ENCODE assay signal across 24 cellular contexts in the genomic region with DNA sequence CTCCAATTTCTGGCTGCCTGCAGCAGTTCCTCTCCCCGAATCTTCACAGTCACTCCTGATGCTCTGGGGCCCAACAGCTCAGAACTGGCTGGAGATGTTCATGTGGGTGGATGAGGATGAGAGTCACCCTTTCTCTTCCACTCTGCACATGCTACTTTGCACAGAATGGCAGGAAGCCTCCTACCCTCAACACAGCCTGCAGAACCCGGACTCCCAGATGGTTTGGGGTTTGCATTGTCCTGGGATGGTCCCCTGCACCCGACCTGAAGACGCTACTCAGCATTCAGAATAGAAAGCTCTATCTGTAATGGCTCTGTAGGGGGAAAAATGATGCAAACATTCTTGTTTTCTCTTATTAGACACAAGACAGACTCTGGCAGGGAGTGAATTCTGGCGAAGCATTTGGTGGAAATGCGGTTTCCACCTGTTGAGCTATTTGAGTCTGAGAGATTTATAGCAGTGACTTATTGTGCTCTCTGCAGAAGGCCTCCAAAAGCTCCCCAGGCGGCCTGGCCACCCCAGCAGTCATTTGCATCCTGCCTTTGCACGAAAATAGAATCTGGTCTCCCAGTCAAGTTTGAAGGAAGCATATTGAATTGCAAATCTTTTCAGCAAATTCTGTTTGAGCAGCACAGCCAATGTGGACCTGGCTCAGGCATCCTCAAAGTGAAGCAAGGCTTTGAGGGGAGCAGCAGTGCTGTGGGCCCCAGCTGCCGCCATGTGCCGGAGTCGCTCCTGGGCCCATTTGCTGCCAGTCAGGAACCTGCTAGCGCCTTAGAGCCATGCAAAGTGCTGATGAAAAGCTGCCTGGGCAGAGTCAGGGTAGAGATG.
DNase-seq lines count a peak whose midpoint lies in the region; ATAC-seq, FAIRE-seq and TF ChIP-seq lines count a peak whose summit lies in the region.
"Had no signal": no experiment of that assay in that cellular context is flagged by ENCODE, and none has a peak within 500 bp of the region (broad histone marks: within the 10 kb centered on the region; RNA-seq: fewer than 3 reads in every experiment).

No MANE protein-coding gene starts in this region.

- no peak overlapping the region for H3K14ac ChIP-seq in neuronal stem cell (ENCODE audit: low read length)

- in situ Hi-C loops in HepG2 (cut with HindIII; ENCODE audit: extremely low pct_ligation_motif_present, low pct_unique_long_range_greater_than_20kb) = no loop called here

- TF ChIP-seq CTCF in stomach (IDR thresholded peaks at IDR 0.05) = no peak
- TF ChIP-seq CTCF in HepG2 (CRISPR knock-in tag; IDR thresholded peaks at IDR 0.05) = no peak

- no peak overlapping the region for H4K91ac ChIP-seq in neuronal stem cell (ENCODE audit: low read depth, low read length, poor library complexity)

- peaks cover 0 to 32% (median 16%) of the 10 kb centered on the region in 11 experiments; a peak in 18 of 22 replicates for H3K27me3 ChIP-seq in BLaER1 treated with 17β-estradiol and CSF1 and Interleukin-3, amounts not matched to agents 10 nM and 100 nM
- H3K27me3 ChIP-seq in HUES64 (ENCODE audit: insufficient read depth, low read length) (no peaks in the 10 kb centered on the region), neuronal stem cell (ENCODE audit: control insufficient read depth in 3 of 3, insufficient read depth in 3 of 3, low read depth in 1 of 3, low read length in 3 of 3) (no peaks in the 10 kb centered on the region), stomach (peaks cover 0 to 34% (median 0%) of the 10 kb centered on the region in 3 donors), HepG2 (ENCODE audit: control insufficient read depth in 1 of 2, insufficient read depth in 2 of 2, low read length in 2 of 2) (peaks cover 1 to 17% of the 10 kb centered on the region in 2 experiments; a peak in 2 of 5 replicates)
- H3K27me3 ChIP-seq: adrenal gland, ovary, Peyer's patch had no signal

- H2BK5ac ChIP-seq in neuronal stem cell (ENCODE audit: low read length) = no peak overlapping the region

- no peak for FAIRE-seq in HepG2 (lab: Jason Lieb, UNC)
- FAIRE-seq in H54 (lab: Jason Lieb, UNC) = no peak

- H3K4ac ChIP-seq in neuronal stem cell (ENCODE audit: low read length) = no peak overlapping the region

- peak; percentile 14 to 21 for DNase-seq in hippocampal formation (lab: John Stamatoyannopoulos, UW)
- no peak for DNase-seq in neuronal stem cell (ENCODE audit: low spot score)
- DNase-seq in stomach = no peak
- no peak for DNase-seq in HepG2 (ENCODE audit: low spot score)
- DNase-seq in H54 (ENCODE audit: insufficient read length, low spot score) = no peak
- DNase-seq: activated CD4-positive, CD25-positive, alpha-beta regulatory T cell treated with anti-CD3 and anti-CD28 coated beads, Interleukin-2, amount 50 U/mL, for 72 hours; activated gamma-delta T cell; central memory CD4-positive, alpha-beta T cell; COR-L47; EL; HCEC 1CT; heart right ventricle; KBM-7; NCI-H1048; NCI-H2171 treated with DMSO at 0.1 percent for 48 hours; ovary; SK-N-SH; T1000 had no signal

- H2AK5ac ChIP-seq in neuronal stem cell (ENCODE audit: low read depth, low read length) = no peak overlapping the region

- no peak overlapping the region for H2BK15ac ChIP-seq in neuronal stem cell (ENCODE audit: low read length)

- H3K79me2 ChIP-seq in HepG2 (ENCODE audit: insufficient read depth, low read length) = no peaks in the 10 kb centered on the region

- H3K23ac ChIP-seq in neuronal stem cell (ENCODE audit: low read depth, low read length, poor library complexity) = no peak overlapping the region

- no peak for TF ChIP-seq RAD21 in HepG2 (CRISPR knock-in tag; IDR thresholded peaks at IDR 0.05)

- CTCF ChIA-PET in HepG2 (lab: Yijun Ruan, JAX; ENCODE audit: low intra/inter-chr PET ratio, low total read pairs) = no interaction called here

- H3K4me2 ChIP-seq in BLaER1 treated with 17β-estradiol and CSF1 and Interleukin-3, amounts not matched to agents 10 nM and 100 nM = peak overlapping the region; percentile 44 to 78 (median 61); a peak in 21 of 22 replicates
- H3K4me2 ChIP-seq in neuronal stem cell (ENCODE audit: insufficient read depth, low read length, poor library complexity, severe bottlenecking) = no peak overlapping the region
- no peak overlapping the region for H3K4me2 ChIP-seq in HepG2 (ENCODE audit: low read depth, low read length)
- H3K4me2 ChIP-seq: SK-N-SH had no signal

- H2AFZ ChIP-seq in neuronal stem cell (ENCODE audit: low read length) = peak overlapping the region; percentile 18
- no peak overlapping the region for H2AFZ ChIP-seq in HepG2 (ENCODE audit: low read length)

- H3K9ac ChIP-seq in BLaER1 treated with 17β-estradiol and CSF1 and Interleukin-3, amounts not matched to agents 10 nM and 100 nM = no peak overlapping the region
- no peak overlapping the region for H3K9ac ChIP-seq in HUES64 (ENCODE audit: low read depth, low read length)
- H3K9ac ChIP-seq in neuronal stem cell (ENCODE audit: low read depth, low read length, poor library complexity) = no peak overlapping the region
- H3K9ac ChIP-seq in HepG2 (ENCODE audit: insufficient read depth, low read depth, low read length) = no peak overlapping the region
- H3K9ac ChIP-seq: SK-N-SH had no signal

- H4K8ac ChIP-seq in neuronal stem cell (ENCODE audit: low read depth, low read length) = no peak overlapping the region

- no TSS peak for BruUV-seq in HepG2 (replicated peaks; lab: Mats Ljungman, UMichigan)

- H2BK120ac ChIP-seq in neuronal stem cell (ENCODE audit: low read depth, low read length) = no peak overlapping the region

- H2BK12ac ChIP-seq in neuronal stem cell (ENCODE audit: low read length) = no peak overlapping the region

- no peak overlapping the region for H3K27ac ChIP-seq in BLaER1 treated with 17β-estradiol and CSF1 and Interleukin-3, amounts not matched to agents 10 nM and 100 nM
- H3K27ac ChIP-seq in HUES64 (ENCODE audit: low read depth, low read length) = peak overlapping the region; percentile 86; the same call in 1 of the 2 replicates
- H3K27ac ChIP-seq in neuronal stem cell (replicated peaks; ENCODE audit: low read length) = no peak overlapping the region
- H3K27ac ChIP-seq in stomach = no peak overlapping the region
- H3K27ac ChIP-seq in HepG2 (ENCODE audit: extremely low read length, insufficient read depth, low read length) = no peak overlapping the region
- H3K27ac ChIP-seq: adrenal gland, heart right ventricle, HL-60, ovary, Peyer's patch had no signal

- intact Hi-C loops in stomach (cut with DNase I; ENCODE audit: low total_unique reads) (no loop called here), HepG2 (cut with micrococcal nuclease; ENCODE audit: unreplicated experiment) (no loop called here)

- no peak for TF ChIP-seq EP300 in stomach (IDR thresholded peaks at IDR 0.05)
- TF ChIP-seq EP300 in HepG2 (IDR thresholded peaks at IDR 0.05; ENCODE audit: low read depth in 2 of 2, low read length in 2 of 2) = no peak
- no peak for TF ChIP-seq EP300 in HepG2 (CRISPR knock-in tag; IDR thresholded peaks at IDR 0.05; ENCODE audit: borderline replicate concordance)

- no peaks in the 10 kb centered on the region for H3K79me1 ChIP-seq in neuronal stem cell (ENCODE audit: low read depth, low read length)

- peak overlapping the region; percentile 11 for H3K18ac ChIP-seq in neuronal stem cell (ENCODE audit: low read length)

- H3K4me1 ChIP-seq in BLaER1 treated with 17β-estradiol and CSF1 and Interleukin-3, amounts not matched to agents 10 nM and 100 nM = peaks cover 36 to 57% (median 47%) of the 10 kb centered on the region in 10 experiments
- H3K4me1 ChIP-seq in HUES64 (ENCODE audit: insufficient read depth, low read length) (peaks cover 27% of the 10 kb centered on the region), neuronal stem cell (ENCODE audit: control insufficient read depth in 2 of 2, insufficient read depth in 1 of 2, low read depth in 1 of 2, low read length in 2 of 2) (peaks cover 3 to 4% of the 10 kb centered on the region in 2 donors), stomach (no peaks in the 10 kb centered on the region), HepG2 (ENCODE audit: insufficient read depth, low read length) (no peaks in the 10 kb centered on the region)
- H3K4me1 ChIP-seq: adrenal gland, heart right ventricle, Peyer's patch had no signal

- WGBS in HUES64 = 31% methylated on average over 12 of the region's 12 CpGs
- no CpG with 5 or more reads among the region's 12 CpGs for WGBS in neuronal stem cell (ENCODE audit: extremely low coverage in 2 of 2, insufficient read length in 2 of 2, insufficient replicate concordance in 1 of 2), 2 donors
- WGBS in stomach, 5 donors = 50 to 62% (median 60%) methylated on average over 12 of the region's 12 CpGs
- 0% methylated on average over 5 of the region's 12 CpGs for WGBS in HepG2 (ENCODE audit: low lambda C conversion rate)

- no peak for ATAC-seq in HG03139 (IDR thresholded peaks at IDR 0.05; ENCODE audit: unreplicated experiment)
- ATAC-seq in HepG2 = no peak
- ATAC-seq: heart right ventricle had no signal

- no peak overlapping the region for H3K4me3 ChIP-seq in BLaER1 treated with 17β-estradiol and CSF1 and Interleukin-3, amounts not matched to agents 10 nM and 100 nM
- no peak overlapping the region for H3K4me3 ChIP-seq in HUES64 (ENCODE audit: low read length)
- no peak overlapping the region for H3K4me3 ChIP-seq in neuronal stem cell (ENCODE audit: low read length in 2 of 2)
- H3K4me3 ChIP-seq in stomach = no peak overlapping the region
- no peak overlapping the region for H3K4me3 ChIP-seq in HepG2 (replicated peaks in 1 of 3; ENCODE audit: insufficient read depth in 1 of 3, low read depth in 2 of 3, low read length in 3 of 3)
- H3K4me3 ChIP-seq: adrenal gland, heart right ventricle, ovary, Peyer's patch had no signal

- H3K36me3 ChIP-seq in BLaER1 treated with 17β-estradiol and CSF1 and Interleukin-3, amounts not matched to agents 10 nM and 100 nM = no peaks in the 10 kb centered on the region
- no peaks in the 10 kb centered on the region for H3K36me3 ChIP-seq in HUES64 (ENCODE audit: insufficient read depth, low read length)
- no peaks in the 10 kb centered on the region for H3K36me3 ChIP-seq in neuronal stem cell (replicated peaks in 1 of 2; ENCODE audit: control insufficient read depth in 2 of 2, insufficient read depth in 2 of 2, low read length in 2 of 2)
- H3K36me3 ChIP-seq in stomach = no peaks in the 10 kb centered on the region
- H3K36me3 ChIP-seq in HepG2 (replicated peaks in 1 of 2; ENCODE audit: control insufficient read depth in 1 of 2, insufficient read depth in 2 of 2, low read length in 2 of 2) = no peaks in the 10 kb centered on the region
- H3K36me3 ChIP-seq: adrenal gland, heart right ventricle, ovary, Peyer's patch had no signal

- TF ChIP-seq POLR2A in stomach (IDR thresholded peaks at IDR 0.05) = no peak
- no peak for TF ChIP-seq POLR2A in HepG2 (IDR thresholded peaks at IDR 0.05; ENCODE audit: insufficient read depth in 1 of 2, low read depth in 2 of 2, low read length in 2 of 2)
- TF ChIP-seq POLR2A in H54 (IDR thresholded peaks at IDR 0.05; ENCODE audit: low read depth, low read length) = no peak

- POLR2A ChIA-PET in HepG2 (lab: Yijun Ruan, JAX) = no interaction called here

- H4K20me1 ChIP-seq in BLaER1 treated with 17β-estradiol and CSF1 and Interleukin-3, amounts not matched to agents 10 nM and 100 nM = peaks cover 0 to 11% (median 0%) of the 10 kb centered on the region in 11 experiments; a peak in 7 of 22 replicates
- 0 out of 2 replicates have a peak, but pooled peaks cover 2% of the 10 kb centered on the region for H4K20me1 ChIP-seq in HepG2 (ENCODE audit: insufficient read depth, low read length)

- H3K9me3 ChIP-seq in BLaER1 treated with 17β-estradiol and CSF1 and Interleukin-3, amounts not matched to agents 10 nM and 100 nM (replicated peaks in 1 of 11) = peaks cover 11 to 21% (median 13%) of the 10 kb centered on the region in 11 experiments; a peak in 19 of 22 replicates
- H3K9me3 ChIP-seq in HUES64 (ENCODE audit: insufficient read depth, low read depth, low read length) = no peaks in the 10 kb centered on the region
- H3K9me3 ChIP-seq in neuronal stem cell (replicated peaks in 1 of 2; ENCODE audit: control insufficient read depth in 2 of 2, insufficient read depth in 1 of 2, low read depth in 1 of 2, low read length in 2 of 2) = no peaks in the 10 kb centered on the region
- H3K9me3 ChIP-seq in stomach = peaks cover 0 to 5% (median 2%) of the 10 kb centered on the region in 4 donors
- H3K9me3 ChIP-seq in HepG2 (ENCODE audit: low read length) = peaks cover 4% of the 10 kb centered on the region; the same call in 1 of the 2 replicates
- H3K9me3 ChIP-seq: adrenal gland, ovary, Peyer's patch, SK-N-SH had no signal

Comparison
In these comparisons a context has a peak if more than half of its experiments do, and no peak if none do; other contexts are left out.
1. H3K4me2 ChIP-seq: peak in BLaER1 treated with 17β-estradiol and CSF1 and Interleukin-3, amounts not matched to agents 10 nM and 100 nM (11 of 11); none in neuronal stem cell (single experiment) and HepG2 (single experiment).
2. DNase-seq: peak in hippocampal formation (2 of 2); none in neuronal stem cell (single experiment), stomach (single experiment), HepG2 (single experiment) and H54 (single experiment).